In genomic region chr1:185316163-185317033, GRCh38 we compare ENCODE assay signal across 1 cellular context.
A peak's percentile ranks its signal among the peaks of the same experiment; 100 is the strongest.
TF ChIP-seq lines count a peak whose summit lies in the region.

No MANE protein-coding gene starts in this region.

TF ChIP-seq in HepG2, 621 proteins besides CTCF, POLR2A, EP300 and RAD21 (continued from another document and continues in another):
- TF ChIP-seq ZMAT5 (CRISPR knock-in tag; IDR thresholded peaks at IDR 0.05; ENCODE audit: borderline replicate concordance, low read depth) (no peak), ZNF550 (CRISPR knock-in tag; IDR thresholded peaks at IDR 0.05; ENCODE audit: borderline replicate concordance) (no peak), ZNF501 (CRISPR knock-in tag; IDR thresholded peaks at IDR 0.05) (no peak), REXO4 (CRISPR knock-in tag; IDR thresholded peaks at IDR 0.05; ENCODE audit: borderline replicate concordance) (no peak), ZNF224 (CRISPR knock-in tag; IDR thresholded peaks at IDR 0.05) (0 out of 2 replicates have a peak, but pooled peaks have one; percentile 37), GFI1 (CRISPR knock-in tag; IDR thresholded peaks at IDR 0.05; ENCODE audit: borderline replicate concordance) (no peak), MED13 (CRISPR knock-in tag; IDR thresholded peaks at IDR 0.05) (no peak), AHR (CRISPR knock-in tag; IDR thresholded peaks at IDR 0.05) (0 out of 2 replicates have a peak, but pooled peaks have one; percentile 5), ISL2 (CRISPR knock-in tag; IDR thresholded peaks at IDR 0.05) (peak; percentile 6), MEIS1 (CRISPR knock-in tag; IDR thresholded peaks at IDR 0.05; ENCODE audit: borderline replicate concordance) (peak; percentile 20), RBM22 (optimal IDR thresholded peaks at IDR 0.05; ENCODE audit: low read length) (no peak), RBM39 (IDR thresholded peaks at IDR 0.05; ENCODE audit: low read depth, low read length, poor library complexity, severe bottlenecking) (peak; percentile 17), FOXO1 (CRISPR knock-in tag; IDR thresholded peaks at IDR 0.05) (no peak), ZNF251 (CRISPR knock-in tag; IDR thresholded peaks at IDR 0.05) (no peak), ZNF335 (CRISPR knock-in tag; IDR thresholded peaks at IDR 0.05) (no peak), GATAD1 (CRISPR knock-in tag; IDR thresholded peaks at IDR 0.05) (no peak), THYN1 (CRISPR knock-in tag; IDR thresholded peaks at IDR 0.05; ENCODE audit: borderline replicate concordance, low read depth) (no peak), ZC3H4 (CRISPR knock-in tag; IDR thresholded peaks at IDR 0.05; ENCODE audit: borderline replicate concordance) (no peak), REST (IDR thresholded peaks at IDR 0.05; ENCODE audit: borderline replicate concordance in 1 of 2, low read depth in 1 of 2, low read length in 2 of 2) (0 out of 4 replicates have a peak, but pooled peaks of 1 of the 2 experiments have one; percentile 10), POGK (CRISPR knock-in tag; conservative IDR thresholded peaks at IDR 0.05) (0 out of 2 replicates have a peak, but pooled peaks have one; percentile 37), PAWR (CRISPR knock-in tag; IDR thresholded peaks at IDR 0.05; ENCODE audit: borderline replicate concordance) (no peak), ZNF83 (CRISPR knock-in tag; IDR thresholded peaks at IDR 0.05; ENCODE audit: borderline replicate concordance) (no peak), WIZ (CRISPR knock-in tag; IDR thresholded peaks at IDR 0.05) (no peak), ZFY (CRISPR knock-in tag; IDR thresholded peaks at IDR 0.05) (peak; percentile 55), ZNF687 (CRISPR knock-in tag; IDR thresholded peaks at IDR 0.05) (peak; percentile 64), ZEB1 (IDR thresholded peaks at IDR 0.05; ENCODE audit: insufficient replicate concordance, low read depth) (no peak), ADNP (CRISPR knock-in tag; IDR thresholded peaks at IDR 0.05) (no peak), STAG1 (CRISPR knock-in tag; IDR thresholded peaks at IDR 0.05) (no peak), ZNF552 (CRISPR knock-in tag; IDR thresholded peaks at IDR 0.05; ENCODE audit: borderline replicate concordance) (no peak), MTA1 (CRISPR knock-in tag; IDR thresholded peaks at IDR 0.05; ENCODE audit: borderline replicate concordance) (no peak), ATAD3A (CRISPR knock-in tag; IDR thresholded peaks at IDR 0.05) (no peak), EHMT2 (IDR thresholded peaks at IDR 0.05; ENCODE audit: borderline replicate concordance, low read depth, low read length) (no peak), TBX3 (IDR thresholded peaks at IDR 0.05; ENCODE audit: borderline replicate concordance) (no peak), IRX3 (CRISPR knock-in tag; IDR thresholded peaks at IDR 0.05; ENCODE audit: borderline replicate concordance, low read depth) (0 out of 2 replicates have a peak, but pooled peaks have one; percentile 25), HDAC1 (CRISPR knock-in tag; IDR thresholded peaks at IDR 0.05) (peak; percentile 14; the same call in 1 of the 2 replicates), PPARG (CRISPR knock-in tag; conservative IDR thresholded peaks at IDR 0.05) (no peak), ATF5 (CRISPR knock-in tag; IDR thresholded peaks at IDR 0.05; ENCODE audit: low read depth) (no peak), ZNF564 (CRISPR knock-in tag; IDR thresholded peaks at IDR 0.05) (no peak)
- TF ChIP-seq, protein P1, sequence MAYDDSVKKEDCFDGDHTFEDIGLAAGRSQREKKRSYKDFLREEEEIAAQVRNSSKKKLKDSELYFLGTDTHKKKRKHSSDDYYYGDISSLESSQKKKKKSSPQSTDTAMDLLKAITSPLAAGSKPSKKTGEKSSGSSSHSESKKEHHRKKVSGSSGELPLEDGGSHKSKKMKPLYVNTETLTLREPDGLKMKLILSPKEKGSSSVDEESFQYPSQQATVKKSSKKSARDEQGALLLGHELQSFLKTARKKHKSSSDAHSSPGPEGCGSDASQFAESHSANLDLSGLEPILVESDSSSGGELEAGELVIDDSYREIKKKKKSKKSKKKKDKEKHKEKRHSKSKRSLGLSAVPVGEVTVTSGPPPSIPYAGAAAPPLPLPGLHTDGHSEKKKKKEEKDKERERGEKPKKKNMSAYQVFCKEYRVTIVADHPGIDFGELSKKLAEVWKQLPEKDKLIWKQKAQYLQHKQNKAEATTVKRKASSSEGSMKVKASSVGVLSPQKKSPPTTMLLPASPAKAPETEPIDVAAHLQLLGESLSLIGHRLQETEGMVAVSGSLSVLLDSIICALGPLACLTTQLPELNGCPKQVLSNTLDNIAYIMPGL (CRISPR knock-in tag; IDR thresholded peaks at IDR 0.05; ENCODE audit: borderline replicate concordance in 1 of 2, low read depth in 1 of 2) = no peak; a peak in 3 of 4 replicates
- TF ChIP-seq, protein P2, sequence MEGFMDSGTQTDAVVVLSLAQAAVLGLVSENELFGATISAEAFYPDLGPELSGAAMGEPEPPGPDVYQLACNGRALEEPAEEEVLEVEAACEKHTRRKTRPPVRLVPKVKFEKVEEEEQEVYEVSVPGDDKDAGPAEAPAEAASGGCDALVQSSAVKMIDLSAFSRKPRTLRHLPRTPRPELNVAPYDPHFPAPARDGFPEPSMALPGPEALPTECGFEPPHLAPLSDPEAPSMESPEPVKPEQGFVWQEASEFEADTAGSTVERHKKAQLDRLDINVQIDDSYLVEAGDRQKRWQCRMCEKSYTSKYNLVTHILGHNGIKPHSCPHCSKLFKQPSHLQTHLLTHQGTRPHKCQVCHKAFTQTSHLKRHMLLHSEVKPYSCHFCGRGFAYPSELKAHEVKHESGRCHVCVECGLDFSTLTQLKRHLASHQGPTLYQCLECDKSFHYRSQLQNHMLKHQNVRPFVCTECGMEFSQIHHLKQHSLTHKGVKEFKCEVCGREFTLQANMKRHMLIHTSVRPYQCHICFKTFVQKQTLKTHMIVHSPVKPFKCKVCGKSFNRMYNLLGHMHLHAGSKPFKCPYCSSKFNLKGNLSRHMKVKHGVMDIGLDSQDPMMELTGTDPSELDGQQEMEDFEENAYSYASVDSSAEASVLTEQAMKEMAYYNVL (CRISPR knock-in tag; IDR thresholded peaks at IDR 0.05; ENCODE audit: borderline replicate concordance) = peak; percentile 23
- TF ChIP-seq, protein P3, sequence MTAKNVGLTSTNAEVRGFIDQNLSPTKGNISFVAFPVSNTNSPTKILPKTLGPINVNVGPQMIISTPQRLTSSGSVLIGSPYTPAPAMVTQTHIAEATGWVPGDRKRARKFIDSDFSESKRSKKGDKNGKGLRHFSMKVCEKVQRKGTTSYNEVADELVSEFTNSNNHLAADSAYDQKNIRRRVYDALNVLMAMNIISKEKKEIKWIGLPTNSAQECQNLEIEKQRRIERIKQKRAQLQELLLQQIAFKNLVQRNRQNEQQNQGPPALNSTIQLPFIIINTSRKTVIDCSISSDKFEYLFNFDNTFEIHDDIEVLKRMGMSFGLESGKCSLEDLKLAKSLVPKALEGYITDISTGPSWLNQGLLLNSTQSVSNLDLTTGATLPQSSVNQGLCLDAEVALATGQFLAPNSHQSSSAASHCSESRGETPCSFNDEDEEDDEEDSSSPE (CRISPR knock-in tag; IDR thresholded peaks at IDR 0.05) = peak; percentile 24; the same call in 1 of the 2 replicates
- TF ChIP-seq, protein P4, sequence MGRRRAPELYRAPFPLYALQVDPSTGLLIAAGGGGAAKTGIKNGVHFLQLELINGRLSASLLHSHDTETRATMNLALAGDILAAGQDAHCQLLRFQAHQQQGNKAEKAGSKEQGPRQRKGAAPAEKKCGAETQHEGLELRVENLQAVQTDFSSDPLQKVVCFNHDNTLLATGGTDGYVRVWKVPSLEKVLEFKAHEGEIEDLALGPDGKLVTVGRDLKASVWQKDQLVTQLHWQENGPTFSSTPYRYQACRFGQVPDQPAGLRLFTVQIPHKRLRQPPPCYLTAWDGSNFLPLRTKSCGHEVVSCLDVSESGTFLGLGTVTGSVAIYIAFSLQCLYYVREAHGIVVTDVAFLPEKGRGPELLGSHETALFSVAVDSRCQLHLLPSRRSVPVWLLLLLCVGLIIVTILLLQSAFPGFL (CRISPR knock-in tag; IDR thresholded peaks at IDR 0.05) = no peak
- TF ChIP-seq, protein P5, sequence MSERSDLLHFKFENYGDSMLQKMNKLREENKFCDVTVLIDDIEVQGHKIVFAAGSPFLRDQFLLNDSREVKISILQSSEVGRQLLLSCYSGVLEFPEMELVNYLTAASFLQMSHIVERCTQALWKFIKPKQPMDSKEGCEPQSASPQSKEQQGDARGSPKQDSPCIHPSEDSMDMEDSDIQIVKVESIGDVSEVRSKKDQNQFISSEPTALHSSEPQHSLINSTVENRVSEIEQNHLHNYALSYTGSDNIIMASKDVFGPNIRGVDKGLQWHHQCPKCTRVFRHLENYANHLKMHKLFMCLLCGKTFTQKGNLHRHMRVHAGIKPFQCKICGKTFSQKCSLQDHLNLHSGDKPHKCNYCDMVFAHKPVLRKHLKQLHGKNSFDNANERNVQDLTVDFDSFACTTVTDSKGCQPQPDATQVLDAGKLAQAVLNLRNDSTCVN (CRISPR knock-in tag; IDR thresholded peaks at IDR 0.05; ENCODE audit: borderline replicate concordance) = no peak
